2 cellular contexts compared by ENCODE assay signal in the genomic region with DNA sequence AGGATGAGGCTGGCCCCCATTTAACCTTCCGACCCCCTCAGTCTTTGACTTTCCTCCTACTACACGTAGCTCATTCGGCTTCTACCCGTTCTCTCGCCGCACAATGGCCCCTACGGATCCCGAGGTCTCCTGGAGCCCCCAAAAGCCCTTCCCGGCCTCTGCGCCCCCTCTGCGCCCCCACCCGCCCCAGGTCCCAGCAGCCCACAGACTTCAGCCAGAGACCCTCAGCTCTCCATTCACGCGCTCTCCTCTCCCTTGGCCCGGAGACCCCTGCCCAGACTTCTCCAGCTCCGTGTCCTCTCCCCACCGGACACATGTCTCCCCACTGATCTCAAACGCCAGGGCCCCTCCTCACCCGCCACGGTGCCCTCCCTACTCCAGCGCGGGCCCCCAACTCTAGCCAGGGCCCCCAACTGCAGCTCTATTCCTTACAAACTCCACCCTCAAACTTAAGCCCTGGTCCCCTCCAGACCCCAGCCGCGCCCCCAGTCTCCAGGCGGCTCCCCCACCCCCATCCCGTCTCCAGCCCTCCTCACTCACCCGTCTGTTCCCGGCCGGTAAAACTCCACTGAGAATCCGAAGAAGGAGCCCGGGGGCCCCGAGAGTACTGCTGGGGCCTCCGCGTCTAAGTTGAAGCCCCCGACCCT.
TF ChIP-seq lines count a peak whose summit lies in the region.

No MANE protein-coding gene starts in this region.

TF ChIP-seq in K562, 482 proteins besides CTCF, POLR2A, EP300 and RAD21:
- TF ChIP-seq HMG20A (CRISPR knock-in tag; conservative IDR thresholded peaks at IDR 0.05) (no peak), ZNF511 (CRISPR knock-in tag; IDR thresholded peaks at IDR 0.05) (no peak), ZNF134 (CRISPR knock-in tag; conservative IDR thresholded peaks at IDR 0.05) (no peak), GABPA (tag; conservative IDR thresholded peaks at IDR 0.05; ENCODE audit: low read depth) (0 out of 2 replicates have a peak, but pooled peaks have one; percentile 2), CHD1 (IDR thresholded peaks at IDR 0.05; ENCODE audit: low read length) (peak; percentile 58), PCBP1 (IDR thresholded peaks at IDR 0.05; ENCODE audit: low read depth, low read length, poor library complexity, severe bottlenecking) (peak; percentile 69), TEAD1 (CRISPR knock-in tag; IDR thresholded peaks at IDR 0.05) (0 out of 4 replicates have a peak, but pooled peaks of 1 of the 2 experiments have one; percentile 15), POLR2AphosphoS5 (IDR thresholded peaks at IDR 0.05; ENCODE audit: control insufficient read depth, insufficient read depth, low read depth, low read length) (no peak), GABPB1 (CRISPR knock-in tag; IDR thresholded peaks at IDR 0.05) (no peak), ZNF232 (CRISPR knock-in tag; IDR thresholded peaks at IDR 0.05) (no peak), GTF2E2 (tag; IDR thresholded peaks at IDR 0.05) (0 out of 2 replicates have a peak, but pooled peaks have one; percentile 7), ZBTB7A (IDR thresholded peaks at IDR 0.05; ENCODE audit: borderline replicate concordance, control insufficient read depth, low read depth, low read length) (peak; percentile 72; the same call in 1 of the 2 replicates), NRF1 (conservative IDR thresholded peaks at IDR 0.05 in 1 of 2, IDR thresholded peaks at IDR 0.05 in 1 of 2) (0 out of 4 replicates have a peak, but pooled peaks of 1 of the 2 experiments have one; percentile 10), RBFOX2 (IDR thresholded peaks at IDR 0.05; ENCODE audit: low read depth, low read length) (peak; percentile 64)
- TF ChIP-seq, protein P1, sequence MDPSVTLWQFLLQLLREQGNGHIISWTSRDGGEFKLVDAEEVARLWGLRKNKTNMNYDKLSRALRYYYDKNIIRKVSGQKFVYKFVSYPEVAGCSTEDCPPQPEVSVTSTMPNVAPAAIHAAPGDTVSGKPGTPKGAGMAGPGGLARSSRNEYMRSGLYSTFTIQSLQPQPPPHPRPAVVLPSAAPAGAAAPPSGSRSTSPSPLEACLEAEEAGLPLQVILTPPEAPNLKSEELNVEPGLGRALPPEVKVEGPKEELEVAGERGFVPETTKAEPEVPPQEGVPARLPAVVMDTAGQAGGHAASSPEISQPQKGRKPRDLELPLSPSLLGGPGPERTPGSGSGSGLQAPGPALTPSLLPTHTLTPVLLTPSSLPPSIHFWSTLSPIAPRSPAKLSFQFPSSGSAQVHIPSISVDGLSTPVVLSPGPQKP (CRISPR knock-in tag; IDR thresholded peaks at IDR 0.05) = no peak

TF ChIP-seq in liver, 16 proteins besides CTCF, POLR2A, EP300 and RAD21:
- TF ChIP-seq EGR1 (IDR thresholded peaks at IDR 0.05; ENCODE audit: low read depth in 2 of 2) (no peak), NR2F2 (IDR thresholded peaks at IDR 0.05) (no peak), HNF4A (conservative IDR thresholded peaks at IDR 0.05) (no peak), YY1 (IDR thresholded peaks at IDR 0.05) (no peak), JUND (IDR thresholded peaks at IDR 0.05) (no peak), TAF1 (conservative IDR thresholded peaks at IDR 0.05) (no peak), ZBTB33 (IDR thresholded peaks at IDR 0.05) (no peak), MAX (IDR thresholded peaks at IDR 0.05) (no peak), SP1 (IDR thresholded peaks at IDR 0.05) (no peak), HNF4G (IDR thresholded peaks at IDR 0.05) (no peak), FOXA1 (IDR thresholded peaks at IDR 0.05) (no peak), FOXA2 (IDR thresholded peaks at IDR 0.05) (no peak), RXRA (IDR thresholded peaks at IDR 0.05) (no peak)
- TF ChIP-seq, protein P2, sequence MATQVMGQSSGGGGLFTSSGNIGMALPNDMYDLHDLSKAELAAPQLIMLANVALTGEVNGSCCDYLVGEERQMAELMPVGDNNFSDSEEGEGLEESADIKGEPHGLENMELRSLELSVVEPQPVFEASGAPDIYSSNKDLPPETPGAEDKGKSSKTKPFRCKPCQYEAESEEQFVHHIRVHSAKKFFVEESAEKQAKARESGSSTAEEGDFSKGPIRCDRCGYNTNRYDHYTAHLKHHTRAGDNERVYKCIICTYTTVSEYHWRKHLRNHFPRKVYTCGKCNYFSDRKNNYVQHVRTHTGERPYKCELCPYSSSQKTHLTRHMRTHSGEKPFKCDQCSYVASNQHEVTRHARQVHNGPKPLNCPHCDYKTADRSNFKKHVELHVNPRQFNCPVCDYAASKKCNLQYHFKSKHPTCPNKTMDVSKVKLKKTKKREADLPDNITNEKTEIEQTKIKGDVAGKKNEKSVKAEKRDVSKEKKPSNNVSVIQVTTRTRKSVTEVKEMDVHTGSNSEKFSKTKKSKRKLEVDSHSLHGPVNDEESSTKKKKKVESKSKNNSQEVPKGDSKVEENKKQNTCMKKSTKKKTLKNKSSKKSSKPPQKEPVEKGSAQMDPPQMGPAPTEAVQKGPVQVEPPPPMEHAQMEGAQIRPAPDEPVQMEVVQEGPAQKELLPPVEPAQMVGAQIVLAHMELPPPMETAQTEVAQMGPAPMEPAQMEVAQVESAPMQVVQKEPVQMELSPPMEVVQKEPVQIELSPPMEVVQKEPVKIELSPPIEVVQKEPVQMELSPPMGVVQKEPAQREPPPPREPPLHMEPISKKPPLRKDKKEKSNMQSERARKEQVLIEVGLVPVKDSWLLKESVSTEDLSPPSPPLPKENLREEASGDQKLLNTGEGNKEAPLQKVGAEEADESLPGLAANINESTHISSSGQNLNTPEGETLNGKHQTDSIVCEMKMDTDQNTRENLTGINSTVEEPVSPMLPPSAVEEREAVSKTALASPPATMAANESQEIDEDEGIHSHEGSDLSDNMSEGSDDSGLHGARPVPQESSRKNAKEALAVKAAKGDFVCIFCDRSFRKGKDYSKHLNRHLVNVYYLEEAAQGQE (IDR thresholded peaks at IDR 0.05) = no peak
